8 cellular contexts compared by ENCODE assay signal in the genomic region with DNA sequence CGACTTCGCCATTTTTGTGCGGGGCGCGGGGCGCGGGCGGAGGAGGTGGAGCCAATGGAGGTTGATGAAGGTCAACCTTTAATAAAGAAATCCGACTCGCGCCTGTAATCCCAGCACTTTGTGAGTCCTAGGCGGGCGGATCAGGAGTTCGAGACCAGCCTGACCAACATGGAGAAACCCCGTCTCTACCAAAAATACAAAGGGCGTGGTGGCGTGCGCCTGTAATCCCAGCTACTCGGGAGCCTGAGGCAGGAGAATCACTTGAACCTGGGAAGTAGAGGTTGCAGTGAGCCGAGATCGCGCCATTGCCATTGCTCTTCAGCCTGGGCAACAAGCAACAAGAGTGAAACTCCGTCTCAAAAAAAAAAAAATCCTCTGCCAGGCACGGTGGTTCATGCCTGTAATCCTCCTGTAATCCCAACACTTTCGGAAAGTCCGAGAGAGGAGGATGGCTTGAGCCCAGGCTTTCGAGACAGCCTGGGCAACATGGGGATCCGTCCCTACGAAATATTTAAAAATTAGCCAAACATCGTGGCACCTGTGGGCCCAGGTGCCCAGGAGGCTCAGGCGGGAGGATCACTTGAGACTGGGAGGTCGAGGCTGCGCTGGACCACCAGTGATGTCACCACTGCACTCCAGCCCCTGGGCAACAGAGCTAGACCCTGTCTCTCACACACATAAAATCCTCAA. TPM values are rescaled to one million over a fixed set of nuclear protein-coding genes. Genes with fewer than 3 reads are reported as not detected.
DNase-seq lines count a peak whose midpoint lies in the region; ATAC-seq, FAIRE-seq and TF ChIP-seq lines count a peak whose summit lies in the region.

No MANE protein-coding gene starts in this region.

- H2AFZ ChIP-seq in astrocyte (ENCODE audit: low read depth, low read length), result peak overlapping the region; percentile 49

- no peak for FAIRE-seq in astrocyte (lab: Jason Lieb, UNC)

- TF ChIP-seq POLR2A in right lobe of liver (IDR thresholded peaks at IDR 0.05), result no peak

- peaks cover 2 to 6% of the 10 kb centered on the region in 2 donors for H3K36me3 Mint-ChIP-seq in activated T-cell treated with anti-CD3 and anti-CD28 coated beads, Interleukin-2, amount 50 U/mL, for 72 hours (ENCODE audit: insufficient read depth in 2 of 2)
- peaks cover 10% of the 10 kb centered on the region for H3K36me3 Mint-ChIP-seq in astrocyte (ENCODE audit: low read depth, unreplicated experiment)

- no peaks in the 10 kb centered on the region for H3K9me3 ChIP-seq in astrocyte (ENCODE audit: insufficient read depth, low read depth, low read length)
- H3K9me3 ChIP-seq in right lobe of liver, result no peaks in the 10 kb centered on the region
- no peaks in the 10 kb centered on the region for H3K9me3 ChIP-seq in tibial artery

- H3K4me1 Mint-ChIP-seq in activated T-cell treated with anti-CD3 and anti-CD28 coated beads, Interleukin-2, amount 50 U/mL, for 72 hours (ENCODE audit: low read depth), result peaks cover 20% of the 10 kb centered on the region
- H3K4me1 Mint-ChIP-seq in astrocyte (ENCODE audit: low read depth, unreplicated experiment), result peaks cover 6% of the 10 kb centered on the region

- H3K27me3 ChIP-seq in astrocyte (ENCODE audit: insufficient read depth, low read length) (peaks cover 6% of the 10 kb centered on the region), right lobe of liver (no peaks in the 10 kb centered on the region), tibial artery (no peaks in the 10 kb centered on the region)

- H3K27ac Mint-ChIP-seq in activated T-cell treated with anti-CD3 and anti-CD28 coated beads, Interleukin-2, amount 50 U/mL, for 72 hours, result peak overlapping the region; percentile 98
- peak overlapping the region; percentile 66 for H3K27ac Mint-ChIP-seq in astrocyte (ENCODE audit: unreplicated experiment)

- H3K27me3 Mint-ChIP-seq in activated T-cell treated with anti-CD3 and anti-CD28 coated beads, Interleukin-2, amount 50 U/mL, for 72 hours (ENCODE audit: low read depth), result no peaks in the 10 kb centered on the region
- peaks cover 16% of the 10 kb centered on the region for H3K27me3 Mint-ChIP-seq in astrocyte (ENCODE audit: low read depth, unreplicated experiment)

- H3K9ac ChIP-seq in astrocyte (ENCODE audit: low read length), result no peak overlapping the region

- ATAC-seq in activated T-cell treated with anti-CD3 and anti-CD28 coated beads, Interleukin-2, amount 50 U/mL, for 72 hours (replicated peaks in 1 of 2), result no peak
- ATAC-seq in right lobe of liver (no peak), HG03280 (IDR thresholded peaks at IDR 0.05; ENCODE audit: unreplicated experiment) (no peak)

- peak overlapping the region; percentile 95 to 97 for H3K4me3 Mint-ChIP-seq in activated T-cell treated with anti-CD3 and anti-CD28 coated beads, Interleukin-2, amount 50 U/mL, for 72 hours
- peak overlapping the region; percentile 93 for H3K4me3 Mint-ChIP-seq in astrocyte (ENCODE audit: unreplicated experiment)

- DNase-seq in activated T-cell treated with anti-CD3 and anti-CD28 coated beads, Interleukin-2, amount 50 U/mL, for 72 hours, result no peak
- no peak for DNase-seq in activated T-cell treated with anti-CD3 and anti-CD28 coated beads, Interleukin-2, amount 50 U/mL, for 48 hours
- DNase-seq in astrocyte (ENCODE audit: low read depth), result no peak
- no peak for DNase-seq in right lobe of liver
- DNase-seq in tibial artery, result no peak
- DNase-seq in SKM-1 treated with dmso at 0.1 percent for 144 hours (lab: John Stamatoyannopoulos, UW; ENCODE audit: unreplicated experiment), result no peak
- no peak for DNase-seq in COR-L47 (lab: John Stamatoyannopoulos, UW)

- H3K27ac ChIP-seq in astrocyte (ENCODE audit: low read depth, low read length), result no peak overlapping the region
- peak overlapping the region in 2 of 3 donors; percentile 72 to 81 for H3K27ac ChIP-seq in right lobe of liver
- peak overlapping the region; percentile 83 to 90 for H3K27ac ChIP-seq in tibial artery

- H3K4me1 ChIP-seq in astrocyte (ENCODE audit: insufficient read depth, low read length) (peaks cover 9% of the 10 kb centered on the region), right lobe of liver (peaks cover 0 to 13% (median 4%) of the 10 kb centered on the region in 4 donors), tibial artery (peaks cover 0 to 21% (median 19%) of the 10 kb centered on the region in 4 donors)

- H3K36me3 ChIP-seq in astrocyte (ENCODE audit: insufficient read depth, low read length) (peaks cover 8% of the 10 kb centered on the region), right lobe of liver (peaks cover 0 to 24% (median 18%) of the 10 kb centered on the region in 4 donors), tibial artery (peaks cover 13 to 29% (median 27%) of the 10 kb centered on the region in 3 donors)

- TF ChIP-seq CTCF in astrocyte (IDR thresholded peaks at IDR 0.05; ENCODE audit: insufficient read depth, low read depth, low read length), result no peak
- no peak for TF ChIP-seq CTCF in right lobe of liver (IDR thresholded peaks at IDR 0.05)
- no peak for TF ChIP-seq CTCF in tibial artery (IDR thresholded peaks at IDR 0.05)

- intact Hi-C loops in right lobe of liver (cut with DNase I), result loop anchor here in 1 of 2 donors (10.0 kb wide), 1 partner anchor 140 kb away; the partner anchor contains the start of gene DNAJC5G
- intact Hi-C loops in tibial artery (cut with DNase I; ENCODE audit: low total_unique reads), result loop anchor here (10.0 kb wide), 1 partner anchor 80 kb away; the partner anchor contains the start of genes ATRAID, CAD and SLC5A6

- H3K4me2 ChIP-seq in astrocyte (ENCODE audit: low read length), result peak overlapping the region; percentile 94

- WGBS in right lobe of liver (ENCODE audit: insufficient coverage, low coverage, low lambda C conversion rate, missing lambda C conversion rate), result 51% methylated on average over 14 of the region's 33 CpGs

- peaks cover 34% of the 10 kb centered on the region for H4K20me1 ChIP-seq in astrocyte (ENCODE audit: insufficient read depth, low read length)

- H3K9me3 Mint-ChIP-seq in activated T-cell treated with anti-CD3 and anti-CD28 coated beads, Interleukin-2, amount 50 U/mL, for 72 hours, result no peaks in the 10 kb centered on the region
- H3K9me3 Mint-ChIP-seq in astrocyte (ENCODE audit: unreplicated experiment), result no peaks in the 10 kb centered on the region

- peaks cover 26% of the 10 kb centered on the region for H3K79me2 ChIP-seq in astrocyte (ENCODE audit: insufficient read depth, low read length)

- H3K4me3 ChIP-seq in astrocyte (ENCODE audit: insufficient read depth, low read depth, low read length) (peak overlapping the region; percentile 19), right lobe of liver (peak overlapping the region; percentile 92 to 97 (median 96)), tibial artery (peak overlapping the region; percentile 68 to 80)

RNA-seq across cellular contexts. Expression of gene PREB, which starts 0.5 kb away (rescaled TPM):
- total RNA-seq in activated T-cell treated with anti-CD3 and anti-CD28 coated beads, Interleukin-2, amount 50 U/mL, for 72 hours, result 10 to 100 TPM; 35.5 to 41.1 TPM
- 48.9 and 49.2 TPM in 2 replicates for total RNA-seq in astrocyte
- 100 to 1,000 TPM in 2 of 6 experiments, 10 to 100 TPM in 4; 27.1 to 102 (median 59.2) TPM for total RNA-seq in right lobe of liver

RNA-seq across cellular contexts. Expression of gene PRR30, which starts 4.3 kb away (rescaled TPM):
- total RNA-seq in activated T-cell treated with anti-CD3 and anti-CD28 coated beads, Interleukin-2, amount 50 U/mL, for 72 hours, result not detected
- total RNA-seq in astrocyte, result not detected in 2 replicates
- total RNA-seq in right lobe of liver, result not detected

RNA-seq across cellular contexts. Expression of gene ABHD1, which starts 11.3 kb away (rescaled TPM):
- under 1 TPM; 0.34 to 0.72 TPM for total RNA-seq in activated T-cell treated with anti-CD3 and anti-CD28 coated beads, Interleukin-2, amount 50 U/mL, for 72 hours
- not detected in 2 replicates for total RNA-seq in astrocyte
- 1 to 10 TPM in 3 of 6 experiments, under 1 TPM in 3; 0.74 to 3.2 (median 1.1) TPM for total RNA-seq in right lobe of liver

RNA-seq across cellular contexts. Expression of gene TCF23, which starts 13.9 kb away (rescaled TPM):
- not detected for total RNA-seq in activated T-cell treated with anti-CD3 and anti-CD28 coated beads, Interleukin-2, amount 50 U/mL, for 72 hours
- total RNA-seq in astrocyte (not detected in 2 replicates), right lobe of liver (under 1 TPM in 1 of 6 experiments, not detected in 5; 0.04 TPM)

RNA-seq across cellular contexts. Expression of gene CGREF1, which starts 16.0 kb away (rescaled TPM):
- 1 to 10 TPM in 1 of 2 donors, under 1 TPM in 1; 0.81 to 2.4 TPM for total RNA-seq in activated T-cell treated with anti-CD3 and anti-CD28 coated beads, Interleukin-2, amount 50 U/mL, for 72 hours
- 1.8 and 3.0 TPM in 2 replicates for total RNA-seq in astrocyte
- total RNA-seq in right lobe of liver, result 10 to 100 TPM in 2 of 6 experiments, 1 to 10 TPM in 4; 2.5 to 33.2 (median 7.7) TPM

Comparison
In these comparisons a context has a peak if more than half of its experiments do, and no peak if none do; other contexts are left out.
1. H3K4me3 ChIP-seq: peak in every context shown above with its lines; median percentile 96 in right lobe of liver; 74 in tibial artery; 19 in astrocyte.